1 cellular context compared by ENCODE assay signal in genomic region chr17:75779987-75780889, GRCh38.
TF ChIP-seq lines count a peak whose summit lies in the region.

No MANE protein-coding gene starts in this region.

TF ChIP-seq in HepG2, 621 proteins besides CTCF, POLR2A, EP300 and RAD21 (continues in another document):
- TF ChIP-seq GMEB1 (CRISPR knock-in tag; IDR thresholded peaks at IDR 0.05; ENCODE audit: borderline replicate concordance) (0 out of 2 replicates have a peak, but pooled peaks have one; percentile 73), SPEN (CRISPR knock-in tag; IDR thresholded peaks at IDR 0.05; ENCODE audit: low read depth) (no peak), ZNF414 (CRISPR knock-in tag; IDR thresholded peaks at IDR 0.05) (no peak), HNF1A (IDR thresholded peaks at IDR 0.05; ENCODE audit: low read depth) (0 out of 2 replicates have a peak, but pooled peaks have one; percentile 14), HNF1A (CRISPR knock-in tag; IDR thresholded peaks at IDR 0.05; ENCODE audit: borderline replicate concordance) (no peak), ARID3A (IDR thresholded peaks at IDR 0.05; ENCODE audit: low read depth, low read length) (peak; percentile 93), MXI1 (IDR thresholded peaks at IDR 0.05; ENCODE audit: borderline replicate concordance, low read depth, low read length) (peak; percentile 1; the same call in 1 of the 3 replicates), LBX2 (CRISPR knock-in tag; IDR thresholded peaks at IDR 0.05; ENCODE audit: borderline replicate concordance) (no peak), MXD4 (CRISPR knock-in tag; IDR thresholded peaks at IDR 0.05) (no peak), HIC2 (CRISPR knock-in tag; IDR thresholded peaks at IDR 0.05; ENCODE audit: low read depth) (no peak), ZFP82 (CRISPR knock-in tag; IDR thresholded peaks at IDR 0.05; ENCODE audit: borderline replicate concordance) (peak; percentile 61; the same call in 1 of the 2 replicates), WIZ (CRISPR knock-in tag; IDR thresholded peaks at IDR 0.05) (no peak), NCOR1 (IDR thresholded peaks at IDR 0.05; ENCODE audit: borderline replicate concordance, low read length) (0 out of 2 replicates have a peak, but pooled peaks have one; percentile 10), CREM (IDR thresholded peaks at IDR 0.05) (peak; percentile 38), CREM (CRISPR knock-in tag; IDR thresholded peaks at IDR 0.05) (no peak), SAP130 (CRISPR knock-in tag; IDR thresholded peaks at IDR 0.05; ENCODE audit: low read depth) (no peak), ZNF510 (CRISPR knock-in tag; IDR thresholded peaks at IDR 0.05; ENCODE audit: low read depth) (peak; percentile 57; the same call in 1 of the 2 replicates), FOXO1 (CRISPR knock-in tag; IDR thresholded peaks at IDR 0.05) (no peak), ARNT (IDR thresholded peaks at IDR 0.05) (no peak), NFIB (CRISPR knock-in tag; IDR thresholded peaks at IDR 0.05; ENCODE audit: borderline replicate concordance) (no peak), PAWR (CRISPR knock-in tag; IDR thresholded peaks at IDR 0.05; ENCODE audit: borderline replicate concordance) (no peak), SRY (CRISPR knock-in tag; IDR thresholded peaks at IDR 0.05) (no peak), HDAC2 (CRISPR knock-in tag; IDR thresholded peaks at IDR 0.05) (no peak), TARDBP (CRISPR knock-in tag; IDR thresholded peaks at IDR 0.05) (no peak), NR2C2 (CRISPR knock-in tag; IDR thresholded peaks at IDR 0.05; ENCODE audit: borderline replicate concordance) (0 out of 2 replicates have a peak, but pooled peaks have one; percentile 8), BRF2 (CRISPR knock-in tag; IDR thresholded peaks at IDR 0.05) (no peak), TCF7 (IDR thresholded peaks at IDR 0.05; ENCODE audit: low read depth) (no peak), ZNF530 (CRISPR knock-in tag; IDR thresholded peaks at IDR 0.05; ENCODE audit: low read depth) (no peak), ZNF841 (CRISPR knock-in tag; IDR thresholded peaks at IDR 0.05; ENCODE audit: borderline replicate concordance) (no peak), CENPBD1 (CRISPR knock-in tag; IDR thresholded peaks at IDR 0.05; ENCODE audit: borderline replicate concordance, low read depth) (no peak), TMF1 (CRISPR knock-in tag; IDR thresholded peaks at IDR 0.05; ENCODE audit: low read depth) (no peak), CEBPG (CRISPR knock-in tag; IDR thresholded peaks at IDR 0.05) (peak; percentile 1; the same call in 1 of the 2 replicates), ZBTB8A (CRISPR knock-in tag; IDR thresholded peaks at IDR 0.05; ENCODE audit: borderline replicate concordance, low read depth) (0 out of 2 replicates have a peak, but pooled peaks have one; percentile 9), AFF4 (CRISPR knock-in tag; IDR thresholded peaks at IDR 0.05) (no peak), THAP11 (CRISPR knock-in tag; IDR thresholded peaks at IDR 0.05) (peak; percentile 36; the same call in 1 of the 2 replicates), RFXAP (CRISPR knock-in tag; IDR thresholded peaks at IDR 0.05; ENCODE audit: borderline replicate concordance) (peak; percentile 74), ZNF580 (CRISPR knock-in tag; IDR thresholded peaks at IDR 0.05; ENCODE audit: borderline replicate concordance, low read depth) (no peak), ZNF816 (CRISPR knock-in tag; IDR thresholded peaks at IDR 0.05; ENCODE audit: borderline replicate concordance) (0 out of 2 replicates have a peak, but pooled peaks have one; percentile 25), ZBTB44 (CRISPR knock-in tag; IDR thresholded peaks at IDR 0.05) (no peak), RFXANK (CRISPR knock-in tag; IDR thresholded peaks at IDR 0.05) (0 out of 2 replicates have a peak, but pooled peaks have one; percentile 16), ISL2 (CRISPR knock-in tag; IDR thresholded peaks at IDR 0.05) (no peak), HOXA9 (CRISPR knock-in tag; IDR thresholded peaks at IDR 0.05; ENCODE audit: borderline replicate concordance) (no peak), ZNF839 (CRISPR knock-in tag; IDR thresholded peaks at IDR 0.05; ENCODE audit: borderline replicate concordance) (no peak), ATF7-NPFF (CRISPR knock-in tag; IDR thresholded peaks at IDR 0.05; ENCODE audit: low read depth) (no peak)
